Comparison of ENCODE assay signal across 32 cellular contexts in the genomic region with DNA sequence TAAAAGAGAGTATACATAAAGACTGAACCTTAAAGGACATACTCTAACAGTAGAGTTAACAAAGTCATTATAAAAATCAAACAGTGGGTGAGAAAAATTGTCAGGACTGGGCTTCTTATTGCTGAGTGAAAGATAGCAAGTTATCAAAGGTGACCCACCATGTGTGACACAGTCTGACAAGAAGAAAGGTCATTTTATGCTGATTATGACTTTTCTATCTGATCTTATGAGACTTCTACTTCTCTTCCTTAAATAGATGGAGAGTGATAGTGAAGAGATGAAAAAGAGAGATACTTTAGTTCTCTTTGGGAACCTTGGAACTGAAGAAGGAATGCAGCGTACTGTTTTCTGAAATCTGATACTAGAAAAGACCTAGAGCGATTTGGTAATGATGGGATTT.
"Had no signal": no experiment of that assay in that cellular context is flagged by ENCODE, and none has a peak within 500 bp of the region (broad histone marks: within the 10 kb centered on the region; RNA-seq: fewer than 3 reads in every experiment).

No MANE protein-coding gene starts in this region.

- H3K27ac ChIP-seq: adrenal gland, body of pancreas, brain microvascular endothelial cell, breast epithelium, VCaP had no signal

- ATAC-seq: activated CD8-positive, alpha-beta T cell treated with anti-CD3 and anti-CD28 coated beads for 36 hours; activated naive CD4-positive, alpha-beta T cell treated with anti-CD3 and anti-CD28 coated beads, Interleukin-2, amount 50 U/mL, for 72 hours; activated T-cell treated with anti-CD3 and anti-CD28 coated beads, Interleukin-2, amount 50 U/mL, for 4 hours; activated T-cell treated with anti-CD3 and anti-CD28 coated beads, Interleukin-2, amount 50 U/mL, for 72 hours; activated T-helper 17 cell treated with anti-CD3 and anti-CD28 coated beads, Interleukin-2, amount 50 U/mL, for 72 hours; body of pancreas had no signal

- FAIRE-seq: astrocyte had no signal

- H3K4me3 ChIP-seq: adrenal gland, body of pancreas, breast epithelium had no signal

- H3K9me3 ChIP-seq: adrenal gland, body of pancreas, breast epithelium had no signal

- H3K36me3 ChIP-seq: adrenal gland, brain microvascular endothelial cell, breast epithelium had no signal

- H3K4me1 ChIP-seq: adrenal gland, body of pancreas, breast epithelium had no signal

- DNase-seq: activated B cell treated with CpG ODN at 0.5 μM for 24 hours; activated CD4-positive, alpha-beta memory T cell treated with anti-CD3 and anti-CD28 coated beads for 36 hours; activated CD4-positive, alpha-beta T cell treated with anti-CD3 and anti-CD28 coated beads for 4 hours; activated CD4-positive, alpha-beta T cell treated with anti-CD3 and anti-CD28 coated beads, Interleukin-2, amount 10 ng/mL, durations not matched to agents 24 days and 14 days; activated CD4-positive, alpha-beta T cell treated with anti-CD3 and anti-CD28 coated beads, Interleukin-2, amount 50 U/mL, for 1 hour; activated CD4-positive, alpha-beta T cell treated with anti-CD3 and anti-CD28 coated beads, Interleukin-2, amount 50 U/mL, for 4 hours; activated CD4-positive, CD25-positive, alpha-beta regulatory T cell treated with anti-CD3 and anti-CD28 coated beads, Interleukin-2, amount 50 U/mL, for 72 hours; activated CD8-positive, alpha-beta memory T cell treated with anti-CD3 and anti-CD28 coated beads, Interleukin-2, amount 50 U/mL, for 4 hours; activated CD8-positive, alpha-beta T cell treated with anti-CD3 and anti-CD28 coated beads for 36 hours; activated effector memory CD4-positive, alpha-beta T cell treated with anti-CD3 and anti-CD28 coated beads, Interleukin-2, amount 50 U/mL, for 16 hours; activated gamma-delta T cell treated with Interleukin-2 at 50 U/mL for 16 hours; activated naive CD4-positive, alpha-beta T cell; activated naive CD4-positive, alpha-beta T cell treated with anti-CD3 and anti-CD28 coated beads for 36 hours; activated naive CD4-positive, alpha-beta T cell treated with anti-CD3 and anti-CD28 coated beads, Interleukin-2, amount 50 U/mL, for 16 hours; activated naive CD8-positive, alpha-beta T cell treated with anti-CD3 and anti-CD28 coated beads for 36 hours; activated T-cell treated with anti-CD3 and anti-CD28 coated beads for 4 hours; activated T-cell treated with anti-CD3 and anti-CD28 coated beads, Interleukin-2, amount 50 U/mL, for 1 hour; activated T-cell treated with anti-CD3 and anti-CD28 coated beads, Interleukin-2, amount 50 U/mL, for 4 hours; activated T-cell treated with anti-CD3 and anti-CD28 coated beads, Interleukin-2, amount 50 U/mL, for 72 hours; adrenal gland; amniotic stem cell; aorta; body of pancreas; brain microvascular endothelial cell; central memory CD4-positive, alpha-beta T cell; T-helper 2 cell; T-helper 9 cell had no signal

- H3K27me3 ChIP-seq: adrenal gland, body of pancreas, brain microvascular endothelial cell, breast epithelium had no signal
